8 cellular contexts compared by ENCODE assay signal in genomic region chr9:23492126-23493002, GRCh38.
DNase-seq lines count a peak whose midpoint lies in the region; ATAC-seq and TF ChIP-seq lines count a peak whose summit lies in the region.

No MANE protein-coding gene starts in this region.

- H3K27ac Mint-ChIP-seq in glutamatergic neuron (ENCODE audit: unreplicated experiment) = no peak overlapping the region
- H3K27ac Mint-ChIP-seq in activated CD4-positive, alpha-beta memory T cell treated with anti-CD3 and anti-CD28 coated beads, Interleukin-2, amount 10 ng/mL, durations not matched to agents 7 days and 5 days = no peak overlapping the region

- TF ChIP-seq CTCF in GM10266 (IDR thresholded peaks at IDR 0.05; ENCODE audit: control insufficient read depth, insufficient read depth, low read depth, missing control alignments) (peak; percentile 43), RWPE1 (conservative IDR thresholded peaks at IDR 0.05; ENCODE audit: low read depth) (peak; percentile 71), glutamatergic neuron (IDR thresholded peaks at IDR 0.05; ENCODE audit: partially characterized antibody, unreplicated experiment) (peak; percentile 57), tibial artery (IDR thresholded peaks at IDR 0.05) (peak; percentile 38 to 47)

- no peaks in the 10 kb centered on the region for H3K36me3 ChIP-seq in tibial artery

- no peaks in the 10 kb centered on the region for H3K36me3 Mint-ChIP-seq in glutamatergic neuron (ENCODE audit: unreplicated experiment)
- H3K36me3 Mint-ChIP-seq in activated CD4-positive, alpha-beta memory T cell treated with anti-CD3 and anti-CD28 coated beads, Interleukin-2, amount 10 ng/mL, durations not matched to agents 7 days and 5 days (ENCODE audit: low read depth) = no peaks in the 10 kb centered on the region

- intact Hi-C loops in tibial artery (cut with DNase I; ENCODE audit: low total_unique reads) = no loop called here

- H3K4me3 Mint-ChIP-seq in glutamatergic neuron (ENCODE audit: unreplicated experiment) = no peak overlapping the region
- no peak overlapping the region for H3K4me3 Mint-ChIP-seq in activated CD4-positive, alpha-beta memory T cell treated with anti-CD3 and anti-CD28 coated beads, Interleukin-2, amount 10 ng/mL, durations not matched to agents 7 days and 5 days

- H3K4me1 ChIP-seq in tibial artery = peaks cover 0 to 6% (median 0%) of the 10 kb centered on the region in 4 donors

- H3K27me3 ChIP-seq in tibial artery = no peaks in the 10 kb centered on the region

- POLR2A ChIA-PET in RWPE1 (lab: Yijun Ruan, JAX; ENCODE audit: low non-redundant PET) = no interaction called here
- POLR2A ChIA-PET in activated CD4-positive, alpha-beta memory T cell treated with anti-CD3 and anti-CD28 coated beads, Interleukin-2, amount 10 ng/mL, durations not matched to agents 7 days and 5 days (lab: Charles Lee) = no interaction called here

- CTCF ChIA-PET in RWPE1 (lab: Yijun Ruan, JAX) = interaction anchor here (0.5 to 0.9 kb wide), 5 partner anchors 85 to 857 kb away, joined by 3 to 7 read pairs (median 3); no protein-coding TSS in a partner anchor
- CTCF ChIA-PET in activated CD4-positive, alpha-beta memory T cell treated with anti-CD3 and anti-CD28 coated beads, Interleukin-2, amount 10 ng/mL, durations not matched to agents 7 days and 5 days (lab: Charles Lee) = interaction anchor here (1.3 kb wide), 1 partner anchor 10 kb away, joined by 3 read pairs; no protein-coding TSS in a partner anchor

- peaks cover 16% of the 10 kb centered on the region for H3K4me1 Mint-ChIP-seq in glutamatergic neuron (ENCODE audit: low read depth, unreplicated experiment)
- no peaks in the 10 kb centered on the region for H3K4me1 Mint-ChIP-seq in activated CD4-positive, alpha-beta memory T cell treated with anti-CD3 and anti-CD28 coated beads, Interleukin-2, amount 10 ng/mL, durations not matched to agents 7 days and 5 days

- H3K27ac ChIP-seq in RWPE1 = no peak overlapping the region
- no peak overlapping the region for H3K27ac ChIP-seq in tibial artery

- H3K4me3 ChIP-seq in tibial artery = no peak overlapping the region

- peak; percentile 15 for DNase-seq in GM10266 (ENCODE audit: extremely low spot score)
- peak; percentile 50 for DNase-seq in LHCN-M2 (ENCODE audit: low read depth)
- DNase-seq in RWPE1 (ENCODE audit: low spot score) = peak; percentile 42
- DNase-seq in glutamatergic neuron = no peak
- DNase-seq in tibial artery = no peak
- no peak for DNase-seq in activated CD4-positive, alpha-beta memory T cell treated with anti-CD3 and anti-CD28 coated beads, Interleukin-2, amount 10 ng/mL, durations not matched to agents 7 days and 5 days

- no peaks in the 10 kb centered on the region for H3K9me3 Mint-ChIP-seq in glutamatergic neuron (ENCODE audit: unreplicated experiment)
- no peaks in the 10 kb centered on the region for H3K9me3 Mint-ChIP-seq in activated CD4-positive, alpha-beta memory T cell treated with anti-CD3 and anti-CD28 coated beads, Interleukin-2, amount 10 ng/mL, durations not matched to agents 7 days and 5 days

- no peaks in the 10 kb centered on the region for H3K9me3 ChIP-seq in tibial artery

- no peaks in the 10 kb centered on the region for H3K27me3 Mint-ChIP-seq in glutamatergic neuron (ENCODE audit: unreplicated experiment)
- H3K27me3 Mint-ChIP-seq in activated CD4-positive, alpha-beta memory T cell treated with anti-CD3 and anti-CD28 coated beads, Interleukin-2, amount 10 ng/mL, durations not matched to agents 7 days and 5 days = no peaks in the 10 kb centered on the region

- no peak for ATAC-seq in HG02763 (IDR thresholded peaks at IDR 0.05; ENCODE audit: unreplicated experiment)
- no peak for ATAC-seq in GM19455 (IDR thresholded peaks at IDR 0.05; ENCODE audit: unreplicated experiment)

Comparison
In these comparisons a context has a peak if more than half of its experiments do, and no peak if none do; other contexts are left out.
1. DNase-seq: peak in GM10266 (single experiment), LHCN-M2 (single experiment) and RWPE1 (single experiment); none in glutamatergic neuron (single experiment), tibial artery (0 of 2) and activated CD4-positive, alpha-beta memory T cell treated with anti-CD3 and anti-CD28 coated beads, Interleukin-2, amount 10 ng/mL, durations not matched to agents 7 days and 5 days (single experiment).
2. Peak in every context shown above with its lines, with median percentiles within 50 percentile points of each other: CTCF ChIP-seq.